23 cellular contexts compared by ENCODE assay signal in genomic region chr7:139695616-139696015, GRCh38.
DNase-seq lines count a peak whose midpoint lies in the region; ATAC-seq and TF ChIP-seq lines count a peak whose summit lies in the region.
"Had no signal": no experiment of that assay in that cellular context is flagged by ENCODE, and none has a peak within 500 bp of the region (broad histone marks: within the 10 kb centered on the region; RNA-seq: fewer than 3 reads in every experiment).

No MANE protein-coding gene starts in this region.

- TF ChIP-seq CTCF in nephron (IDR thresholded peaks at IDR 0.05; ENCODE audit: unreplicated experiment in 3 of 3), result no peak

- peak overlapping the region; percentile 28 for H3K27ac Mint-ChIP-seq in dendritic cell treated with granulocyte-macrophage colony-stimulating factor and Interleukin-4, amounts not matched to agents 40 ng/mL and 50 ng/mL, for 4 days
- peak overlapping the region; percentile 34 to 71 (median 61) for H3K27ac Mint-ChIP-seq in nephron

- peaks cover 13% of the 10 kb centered on the region for H3K36me3 Mint-ChIP-seq in dendritic cell treated with granulocyte-macrophage colony-stimulating factor and Interleukin-4, amounts not matched to agents 40 ng/mL and 50 ng/mL, for 4 days (ENCODE audit: low read depth)
- H3K36me3 Mint-ChIP-seq in nephron (ENCODE audit: low read depth), result peaks cover 50% of the 10 kb centered on the region

- no peaks in the 10 kb centered on the region for H3K27me3 Mint-ChIP-seq in dendritic cell treated with granulocyte-macrophage colony-stimulating factor and Interleukin-4, amounts not matched to agents 40 ng/mL and 50 ng/mL, for 4 days
- H3K27me3 Mint-ChIP-seq in nephron (ENCODE audit: low read depth), result no peaks in the 10 kb centered on the region
- H3K27me3 Mint-ChIP-seq: naive thymus-derived CD8-positive, alpha-beta T cell had no signal

- peaks cover 55% of the 10 kb centered on the region for H3K4me1 Mint-ChIP-seq in dendritic cell treated with granulocyte-macrophage colony-stimulating factor and Interleukin-4, amounts not matched to agents 40 ng/mL and 50 ng/mL, for 4 days (ENCODE audit: low read depth)
- peaks cover 60% of the 10 kb centered on the region for H3K4me1 Mint-ChIP-seq in nephron

- no peak overlapping the region for H3K4me3 Mint-ChIP-seq in dendritic cell treated with granulocyte-macrophage colony-stimulating factor and Interleukin-4, amounts not matched to agents 40 ng/mL and 50 ng/mL, for 4 days
- no peak overlapping the region for H3K4me3 Mint-ChIP-seq in nephron

- H3K9me3 Mint-ChIP-seq in dendritic cell treated with granulocyte-macrophage colony-stimulating factor and Interleukin-4, amounts not matched to agents 40 ng/mL and 50 ng/mL, for 4 days, result no peaks in the 10 kb centered on the region
- H3K9me3 Mint-ChIP-seq in nephron, result no peaks in the 10 kb centered on the region
- H3K9me3 Mint-ChIP-seq: naive thymus-derived CD8-positive, alpha-beta T cell had no signal

- peak; percentile 43 for DNase-seq in AG08395 (ENCODE audit: low spot score)
- DNase-seq in GM03348 (ENCODE audit: low spot score), result peak; percentile 77
- no peak for DNase-seq in EL
- DNase-seq in head of caudate nucleus, result no peak
- DNase-seq in NCI-H446 treated with DMSO at 0.1 percent for 48 hours (lab: John Stamatoyannopoulos, UW), result no peak
- DNase-seq: activated CD4-positive, alpha-beta T cell treated with anti-CD3 and anti-CD28 coated beads for 48 hours; activated naive CD4-positive, alpha-beta T cell treated with Interleukin-2 at 50 U/mL for 16 hours; colonic mucosa; foreskin fibroblast; kidney glomerular epithelial cell; mesenchymal stem cell; MM.1S; naive thymus-derived CD8-positive, alpha-beta T cell; NCI-H146; NCI-H2171 treated with DMSO at 0.1 percent for 48 hours; small intestine; stimulated activated CD4-positive, alpha-beta T cell treated with anti-CD3 and anti-CD28 coated beads, Interleukin-4, amount 100 ng/mL, for 4 hours; SW 1271 had no signal

- intact Hi-C loops in dendritic cell treated with granulocyte-macrophage colony-stimulating factor and Interleukin-4, amounts not matched to agents 40 ng/mL and 50 ng/mL, for 4 days (cut with micrococcal nuclease), result loop anchor here (5.0 kb wide), 1 partner anchor 48 kb away; no protein-coding TSS in a partner anchor
- intact Hi-C loops in head of caudate nucleus (cut with DNase I), result no loop called here

- ATAC-seq in GM19035 (IDR thresholded peaks at IDR 0.05; ENCODE audit: unreplicated experiment), result no peak
- ATAC-seq: HepG2, Right ventricle myocardium inferior had no signal

Comparison
In these comparisons a context has a peak if more than half of its experiments do, and no peak if none do; other contexts are left out.
1. DNase-seq: peak in AG08395 (single experiment) and GM03348 (single experiment); none in EL (single experiment), head of caudate nucleus (0 of 42) and NCI-H446 treated with DMSO at 0.1 percent for 48 hours (single experiment).